In genomic region chr6:6918216-6918983, GRCh38 we compare ENCODE assay signal across 8 cellular contexts.
DNase-seq lines count a peak whose midpoint lies in the region; ATAC-seq and TF ChIP-seq lines count a peak whose summit lies in the region.

No MANE protein-coding gene starts in this region.

- DNase-seq in Caki2 (ENCODE audit: low read depth) (peak; percentile 26), foreskin keratinocyte (peak; percentile 57 to 79), NCI-H1436 treated with DMSO at 0.1 percent for 48 hours (lab: John Stamatoyannopoulos, UW) (no peak), transverse colon (no peak), NCI-H345 treated with DMSO at 0.1 percent for 48 hours (lab: John Stamatoyannopoulos, UW; ENCODE audit: unreplicated experiment) (no peak)
- peak; percentile 31 for DNase-seq in activated CD4-positive, alpha-beta T cell treated with anti-CD3 and anti-CD28 coated beads, Interleukin-2, amount 10 ng/mL, durations not matched to agents 7 days and 5 days

- peaks cover 24% of the 10 kb centered on the region for H3K4me1 Mint-ChIP-seq in activated CD4-positive, alpha-beta T cell treated with anti-CD3 and anti-CD28 coated beads, Interleukin-2, amount 10 ng/mL, durations not matched to agents 7 days and 5 days

- peaks cover 20% of the 10 kb centered on the region for H3K27me3 Mint-ChIP-seq in activated CD4-positive, alpha-beta T cell treated with anti-CD3 and anti-CD28 coated beads, Interleukin-2, amount 10 ng/mL, durations not matched to agents 7 days and 5 days

- CTCF ChIA-PET in activated CD4-positive, alpha-beta T cell treated with anti-CD3 and anti-CD28 coated beads, Interleukin-2, amount 10 ng/mL, durations not matched to agents 7 days and 5 days (lab: Charles Lee), result interaction anchor here (1.2 kb wide), 1 partner anchor 19 kb away, joined by 3 read pairs; no protein-coding TSS in a partner anchor

- no peaks in the 10 kb centered on the region for H3K9me3 Mint-ChIP-seq in activated CD4-positive, alpha-beta T cell treated with anti-CD3 and anti-CD28 coated beads, Interleukin-2, amount 10 ng/mL, durations not matched to agents 7 days and 5 days

- H3K4me3 ChIP-seq in transverse colon, result no peak overlapping the region

- H3K27me3 ChIP-seq in foreskin keratinocyte (no peaks in the 10 kb centered on the region), transverse colon (no peaks in the 10 kb centered on the region)

- H3K4me1 ChIP-seq in foreskin keratinocyte (peaks cover 17% of the 10 kb centered on the region), transverse colon (peaks cover 10 to 22% (median 14%) of the 10 kb centered on the region in 4 donors)

- no peak overlapping the region for H3K27ac Mint-ChIP-seq in activated CD4-positive, alpha-beta T cell treated with anti-CD3 and anti-CD28 coated beads, Interleukin-2, amount 10 ng/mL, durations not matched to agents 7 days and 5 days

- TF ChIP-seq EP300 in transverse colon (IDR thresholded peaks at IDR 0.05; ENCODE audit: low read depth), result no peak

- in situ Hi-C loops in Caki2 (cut with HindIII; ENCODE audit: low pct_unique_long_range_greater_than_20kb, low sequenced_read_pairs) (no loop called here), transverse colon (cut with MboI; ENCODE audit: low pct_ligation_motif_present in 1 of 4, low pct_unique_long_range_greater_than_20kb in 1 of 4, low sequenced_read_pairs in 3 of 4) (no loop called here)

- H3K27ac ChIP-seq in foreskin keratinocyte (no peak overlapping the region), transverse colon (no peak overlapping the region)

- POLR2A ChIA-PET in activated CD4-positive, alpha-beta T cell treated with anti-CD3 and anti-CD28 coated beads, Interleukin-2, amount 10 ng/mL, durations not matched to agents 7 days and 5 days (lab: Charles Lee), result no interaction called here

- no peaks in the 10 kb centered on the region for H3K36me3 Mint-ChIP-seq in activated CD4-positive, alpha-beta T cell treated with anti-CD3 and anti-CD28 coated beads, Interleukin-2, amount 10 ng/mL, durations not matched to agents 7 days and 5 days (ENCODE audit: low read depth)

- no peak for TF ChIP-seq POLR2A in transverse colon (IDR thresholded peaks at IDR 0.05)

- H3K36me3 ChIP-seq in transverse colon, result no peaks in the 10 kb centered on the region

- ATAC-seq in GM19452 (IDR thresholded peaks at IDR 0.05; ENCODE audit: unreplicated experiment), result peak; percentile 88
- ATAC-seq in HG03457 (IDR thresholded peaks at IDR 0.05; ENCODE audit: unreplicated experiment), result peak; percentile 70
- peak; percentile 69 for ATAC-seq in foreskin keratinocyte

- WGBS in transverse colon (ENCODE audit: low coverage in 1 of 2), 2 donors, result 51 to 67% methylated on average over 3 to 12 of the region's 12 CpGs

- no peak overlapping the region for H3K4me3 Mint-ChIP-seq in activated CD4-positive, alpha-beta T cell treated with anti-CD3 and anti-CD28 coated beads, Interleukin-2, amount 10 ng/mL, durations not matched to agents 7 days and 5 days

- intact Hi-C loops in transverse colon (cut with DNase I; ENCODE audit: low total_unique reads), result no loop called here

- H3K9me3 ChIP-seq in transverse colon, result no peaks in the 10 kb centered on the region

- TF ChIP-seq CTCF in foreskin keratinocyte (conservative IDR thresholded peaks at IDR 0.05) (no peak), transverse colon (IDR thresholded peaks at IDR 0.05) (no peak)

Comparison
In these comparisons a context has a peak if more than half of its experiments do, and no peak if none do; other contexts are left out.
1. DNase-seq: peak in Caki2 (single experiment), activated CD4-positive, alpha-beta T cell treated with anti-CD3 and anti-CD28 coated beads, Interleukin-2, amount 10 ng/mL, durations not matched to agents 7 days and 5 days (single experiment) and foreskin keratinocyte (2 of 2); none in NCI-H1436 treated with DMSO at 0.1 percent for 48 hours (single experiment), transverse colon (single experiment) and NCI-H345 treated with DMSO at 0.1 percent for 48 hours (single experiment).
2. Peak in every context shown above with its lines, with median percentiles within 50 percentile points of each other: ATAC-seq.